Comparison of ENCODE assay signal across 17 cellular contexts in the genomic region with DNA sequence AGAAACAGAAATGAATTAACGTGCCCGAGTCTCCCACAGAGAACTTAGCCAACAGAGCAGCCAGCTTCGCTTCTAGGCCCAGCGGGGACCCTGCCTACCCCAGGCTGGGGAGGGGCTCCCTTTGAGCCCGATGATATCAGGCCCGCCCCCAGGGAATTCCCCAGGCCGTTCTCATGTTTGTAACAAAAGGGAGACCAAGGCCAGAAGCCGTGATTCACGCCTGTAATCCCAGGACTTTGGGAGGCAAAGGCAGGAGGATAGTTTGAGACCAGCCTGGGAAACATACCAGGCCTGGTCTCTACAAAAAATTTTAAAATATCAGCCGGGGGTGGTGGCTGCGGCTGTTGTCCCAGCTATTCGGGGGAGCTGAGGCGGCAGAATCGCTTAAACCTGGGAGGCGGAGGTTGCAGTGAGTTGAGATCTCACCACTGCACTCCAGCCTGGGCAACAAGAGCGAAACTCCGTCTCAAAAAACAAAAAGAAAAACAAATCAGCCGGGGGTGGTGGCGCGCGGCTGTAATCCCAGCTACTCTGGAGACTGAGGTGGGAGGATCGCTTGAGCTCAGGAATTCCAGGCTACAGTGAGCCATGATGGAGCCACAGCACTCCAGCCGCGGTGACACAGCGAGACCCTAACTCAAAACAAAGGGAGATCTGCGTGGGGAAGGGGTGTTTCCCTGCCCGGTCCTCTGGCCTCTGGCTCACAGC. TPM values are rescaled to one million over a fixed set of nuclear protein-coding genes. Genes with fewer than 3 reads are reported as not detected.
DNase-seq lines count a peak whose midpoint lies in the region; ATAC-seq and TF ChIP-seq lines count a peak whose summit lies in the region.
"Had no signal": no experiment of that assay in that cellular context is flagged by ENCODE, and none has a peak within 500 bp of the region (broad histone marks: within the 10 kb centered on the region; RNA-seq: fewer than 3 reads in every experiment).

No MANE protein-coding gene starts in this region.

- H3K36me3 ChIP-seq in HUES48 (ENCODE audit: control insufficient read depth, insufficient read depth, low read length): peaks cover under 1% of the 10 kb centered on the region; the same call in 1 of the 2 replicates

- H3K4me3 ChIP-seq in HUES48 (ENCODE audit: low read depth, low read length): peak overlapping the region; percentile 60
- H3K4me3 ChIP-seq: K562, stomach had no signal

- peaks cover 22% of the 10 kb centered on the region for H3K4me1 ChIP-seq in HUES48 (ENCODE audit: control insufficient read depth, insufficient read depth, low read length)
- H3K4me1 ChIP-seq: Caco-2 had no signal

- POLR2A ChIA-PET in CD4-positive, alpha-beta T cell (lab: Charles Lee): interaction anchor here (0.6 kb wide), 1 partner anchor 74 kb away, joined by 3 read pairs; no protein-coding TSS in a partner anchor
- POLR2A ChIA-PET in naive thymus-derived CD8-positive, alpha-beta T cell (lab: Charles Lee): interaction anchor here (0.7 to 1.4 kb wide), 2 partner anchors 23 to 308 kb away, joined by 4 to 5 read pairs; a partner anchor contains a TSS

- DNase-seq in CD4-positive, alpha-beta T cell: no peak
- DNase-seq in ecto neural progenitor cell (ENCODE audit: low spot score) (peak; percentile 80), 8988T (no peak), left lobe of liver (ENCODE audit: low spot score) (no peak)
- DNase-seq in naive thymus-derived CD8-positive, alpha-beta T cell: no peak
- DNase-seq in activated CD8-positive, alpha-beta memory T cell treated with anti-CD3 and anti-CD28 coated beads, Interleukin-2, amount 50 U/mL, for 4 hours: no peak
- DNase-seq: Caco-2; mammary epithelial cell; NCI-H1436; NCI-H524; stimulated activated CD4-positive, alpha-beta T cell treated with anti-CD3 and anti-CD28 coated beads, Interleukin-4, amount 100 ng/mL, for 4 hours; stomach had no signal

- peak overlapping the region; percentile 75 for H3K9ac ChIP-seq in HUES48 (ENCODE audit: low read depth, low read length)

- H3K9me3 ChIP-seq in CD4-positive, alpha-beta T cell (ENCODE audit: control insufficient read depth, low read length): no peaks in the 10 kb centered on the region
- no peaks in the 10 kb centered on the region for H3K9me3 ChIP-seq in HUES48 (ENCODE audit: control insufficient read depth, insufficient read depth, low read length)
- H3K9me3 ChIP-seq: Caco-2, stomach had no signal

- intact Hi-C loops in CD4-positive, alpha-beta T cell (cut with DNase I, micrococcal nuclease): no loop called here

- no peak for TF ChIP-seq CTCF in CD4-positive, alpha-beta T cell (IDR thresholded peaks at IDR 0.05)

- peaks cover 12% of the 10 kb centered on the region for H3K4me1 Mint-ChIP-seq in CD4-positive, alpha-beta T cell (ENCODE audit: low read depth)
- H3K4me1 Mint-ChIP-seq in naive thymus-derived CD8-positive, alpha-beta T cell: peaks cover 9 to 19% (median 14%) of the 10 kb centered on the region in 4 donors

- no peaks in the 10 kb centered on the region for H3K36me3 Mint-ChIP-seq in CD4-positive, alpha-beta T cell (ENCODE audit: low read depth)
- peaks cover 0 to 12% (median 0%) of the 10 kb centered on the region in 3 donors for H3K36me3 Mint-ChIP-seq in naive thymus-derived CD8-positive, alpha-beta T cell

- H3K27ac Mint-ChIP-seq in CD4-positive, alpha-beta T cell: no peak overlapping the region
- no peak overlapping the region for H3K27ac Mint-ChIP-seq in naive thymus-derived CD8-positive, alpha-beta T cell

- CTCF ChIA-PET in CD4-positive, alpha-beta T cell (lab: Charles Lee): no interaction called here

- ATAC-seq in CD4-positive, alpha-beta T cell (ENCODE audit: poor library complexity): no peak
- no peak for ATAC-seq in naive thymus-derived CD8-positive, alpha-beta T cell
- ATAC-seq in esophagus mucosa (no peak), left lobe of liver (no peak)
- ATAC-seq: K562 had no signal

- H3K27me3 ChIP-seq in CD4-positive, alpha-beta T cell (ENCODE audit: control insufficient read depth, insufficient read depth, low read length): peaks cover 29% of the 10 kb centered on the region
- peaks cover 62% of the 10 kb centered on the region for H3K27me3 ChIP-seq in HUES48 (ENCODE audit: control insufficient read depth, insufficient read depth, low read length)

- H3K27ac ChIP-seq in CD4-positive, alpha-beta T cell (ENCODE audit: low read depth, low read length): no peak overlapping the region
- H3K27ac ChIP-seq in HUES48 (ENCODE audit: low read depth, low read length): peak overlapping the region; percentile 96
- H3K27ac ChIP-seq: stomach had no signal

- peak overlapping the region; percentile 2 for H3K4me3 Mint-ChIP-seq in CD4-positive, alpha-beta T cell
- H3K4me3 Mint-ChIP-seq in naive thymus-derived CD8-positive, alpha-beta T cell: peak overlapping the region; percentile 24 to 79 (median 44)

- H3K27me3 Mint-ChIP-seq in CD4-positive, alpha-beta T cell: peaks cover 40% of the 10 kb centered on the region
- H3K27me3 Mint-ChIP-seq in naive thymus-derived CD8-positive, alpha-beta T cell: peaks cover 0 to 40% (median 18%) of the 10 kb centered on the region in 5 donors

- H3K9me3 Mint-ChIP-seq in CD4-positive, alpha-beta T cell: no peaks in the 10 kb centered on the region
- H3K9me3 Mint-ChIP-seq in naive thymus-derived CD8-positive, alpha-beta T cell: no peaks in the 10 kb centered on the region

RNA-seq across cellular contexts. Expression of a gene that starts 1.7 kb away (rescaled TPM):
- total RNA-seq in CD4-positive, alpha-beta T cell: under 1 TPM; 0.70 to 0.82 TPM
- total RNA-seq in naive thymus-derived CD8-positive, alpha-beta T cell: 1 to 10 TPM; 1.2 to 1.4 TPM
- not detected for polyA plus RNA-seq in naive thymus-derived CD8-positive, alpha-beta T cell
- total RNA-seq in esophagus mucosa: 0.16 TPM
- 0.68 TPM for total RNA-seq in left lobe of liver
- total RNA-seq: RPMI7951, stomach had no signal
- polyA plus RNA-seq: mammary epithelial cell had no signal

RNA-seq across cellular contexts. Expression of a gene that starts 11.8 kb away (rescaled TPM):
- total RNA-seq in CD4-positive, alpha-beta T cell: not detected
- not detected for total RNA-seq in naive thymus-derived CD8-positive, alpha-beta T cell
- polyA plus RNA-seq in naive thymus-derived CD8-positive, alpha-beta T cell: not detected
- total RNA-seq in esophagus mucosa (not detected), left lobe of liver (0.81 TPM)
- total RNA-seq: activated CD8-positive, alpha-beta memory T cell treated with anti-CD3 and anti-CD28 coated beads for 36 hours; Caco-2; K562; mammary epithelial cell; RPMI7951 had no signal
- polyA plus RNA-seq: K562, mammary epithelial cell had no signal

RNA-seq across cellular contexts. Expression of a gene that starts 14.0 kb away (rescaled TPM):
- not detected for total RNA-seq in CD4-positive, alpha-beta T cell
- total RNA-seq in naive thymus-derived CD8-positive, alpha-beta T cell: not detected
- polyA plus RNA-seq in naive thymus-derived CD8-positive, alpha-beta T cell: not detected
- total RNA-seq in esophagus mucosa: not detected
- 64.8 TPM for total RNA-seq in left lobe of liver
- total RNA-seq: activated CD8-positive, alpha-beta memory T cell treated with anti-CD3 and anti-CD28 coated beads for 36 hours; mammary epithelial cell; RPMI7951 had no signal
- polyA plus RNA-seq: K562, mammary epithelial cell had no signal

RNA-seq across cellular contexts. Expression of a gene that starts 23.0 kb away (rescaled TPM):
- 10 to 100 TPM; 36.5 to 37.7 TPM for total RNA-seq in CD4-positive, alpha-beta T cell
- total RNA-seq in naive thymus-derived CD8-positive, alpha-beta T cell: 10 to 100 TPM; 55.0 to 55.2 TPM
- 10 to 100 TPM; 19.8 to 38.6 (median 25.3) TPM for polyA plus RNA-seq in naive thymus-derived CD8-positive, alpha-beta T cell
- total RNA-seq in esophagus mucosa (19.5 TPM), left lobe of liver (38.5 TPM)

RNA-seq across cellular contexts. Expression of a gene that starts 56.3 kb away (rescaled TPM):
- 10 to 100 TPM; 68.4 to 79.6 TPM for total RNA-seq in CD4-positive, alpha-beta T cell
- total RNA-seq in naive thymus-derived CD8-positive, alpha-beta T cell: 10 to 100 TPM; 46.5 to 51.0 TPM
- 10 to 100 TPM; 27.0 to 58.2 (median 27.9) TPM for polyA plus RNA-seq in naive thymus-derived CD8-positive, alpha-beta T cell
- total RNA-seq in esophagus mucosa (23.8 TPM), left lobe of liver (14.8 TPM)

Comparison
In these comparisons a context has a peak if more than half of its experiments do, and no peak if none do; other contexts are left out.
1. RNA of a gene that starts 14.0 kb away (total RNA-seq): 64.8 TPM in left lobe of liver (single experiment); not detected in naive thymus-derived CD8-positive, alpha-beta T cell, not detected in CD4-positive, alpha-beta T cell and not detected in esophagus mucosa (single experiment); every median in the first group is over 10 times any median in the second.